Comparison of ENCODE assay signal across 20 cellular contexts in genomic region chr9:125822160-125822559, GRCh38.
DNase-seq lines count a peak whose midpoint lies in the region; ATAC-seq and TF ChIP-seq lines count a peak whose summit lies in the region.
"Had no signal": no experiment of that assay in that cellular context is flagged by ENCODE, and none has a peak within 500 bp of the region (broad histone marks: within the 10 kb centered on the region; RNA-seq: fewer than 3 reads in every experiment).

No MANE protein-coding gene starts in this region.

- no peak overlapping the region for H3K18ac ChIP-seq in H9 (ENCODE audit: insufficient read length, low read depth, low read length)

- H4K20me1 ChIP-seq in DOHH2 (ENCODE audit: control insufficient read depth, insufficient read depth, low read depth, low read length) (no peaks in the 10 kb centered on the region), H9 (ENCODE audit: control insufficient read depth, insufficient read depth, insufficient read length) (no peaks in the 10 kb centered on the region)

- no peaks in the 10 kb centered on the region for H3K23me2 ChIP-seq in H9 (ENCODE audit: insufficient read length, low read depth, low read length, poor library complexity, severe bottlenecking)

- H3K4me2 ChIP-seq in DOHH2 (ENCODE audit: low read length) (peak overlapping the region; percentile 75), H9 (ENCODE audit: insufficient read depth, insufficient read length, low read length) (no peak overlapping the region)

- no peak overlapping the region for H3T11ph ChIP-seq in H9 (ENCODE audit: low read length)

- CTCF ChIA-PET in HEK293 (lab: Yijun Ruan, JAX) = no interaction called here

- no peaks in the 10 kb centered on the region for H3K9me2 ChIP-seq in DOHH2 (replicated peaks; ENCODE audit: control insufficient read depth, low read length)

- no peak overlapping the region for H4K5ac ChIP-seq in H9 (ENCODE audit: insufficient read length, low read depth, low read length)

- H3K27me3 Mint-ChIP-seq in T-helper 17 cell = no peaks in the 10 kb centered on the region
- H3K27me3 Mint-ChIP-seq in H9 (ENCODE audit: low read depth) = no peaks in the 10 kb centered on the region
- H3K27me3 Mint-ChIP-seq: B cell had no signal

- H2BK20ac ChIP-seq in H9 (ENCODE audit: low read depth, low read length, poor library complexity, severe bottlenecking) = no peak overlapping the region

- ATAC-seq in T-helper 17 cell = no peak
- ATAC-seq: CD8-positive, alpha-beta T cell; K562 had no signal

- peaks cover 3% of the 10 kb centered on the region for H3K36me3 Mint-ChIP-seq in T-helper 17 cell (ENCODE audit: low read depth)
- no peaks in the 10 kb centered on the region for H3K36me3 Mint-ChIP-seq in H9 (ENCODE audit: insufficient read depth in 1 of 3, low read depth in 3 of 3)
- H3K36me3 Mint-ChIP-seq: CD8-positive, alpha-beta T cell had no signal

- H3K4me3 Mint-ChIP-seq in T-helper 17 cell (no peak overlapping the region), H9 (no peak overlapping the region)
- H3K4me3 Mint-ChIP-seq: CD8-positive, alpha-beta T cell had no signal

- no peaks in the 10 kb centered on the region for H3K79me1 ChIP-seq in H9 (ENCODE audit: insufficient read depth, low read depth, low read length, poor library complexity, severe bottlenecking)

- peaks cover 22% of the 10 kb centered on the region for H3F3A ChIP-seq in DOHH2 (ENCODE audit: control insufficient read depth, insufficient read depth)

- H3K27me3 ChIP-seq in DOHH2 (ENCODE audit: control insufficient read depth, low read length) = no peaks in the 10 kb centered on the region
- no peaks in the 10 kb centered on the region for H3K27me3 ChIP-seq in muscle layer of duodenum (ENCODE audit: low read depth, low read length)
- H3K27me3 ChIP-seq in H9 (ENCODE audit: insufficient read depth, low read length) = no peaks in the 10 kb centered on the region
- H3K27me3 ChIP-seq: SJSA1 had no signal

- no peak overlapping the region for H2AFZ ChIP-seq in H9 (ENCODE audit: low read length)

- no peak overlapping the region for H2BK5ac ChIP-seq in H9 (ENCODE audit: insufficient read length, low read length)

- H3K36me3 ChIP-seq in DOHH2 (ENCODE audit: control insufficient read depth, low read length) (no peaks in the 10 kb centered on the region), HEK293 (ENCODE audit: control insufficient read depth in 2 of 2, insufficient read depth in 1 of 2, low read length in 2 of 2) (no peaks in the 10 kb centered on the region; a peak in 1 of 3 replicates), muscle layer of duodenum (ENCODE audit: control insufficient read depth in 1 of 2, insufficient read depth in 2 of 2, low read length in 2 of 2) (no peaks in the 10 kb centered on the region)
- H3K36me3 ChIP-seq: SJSA1 had no signal

- H3K27ac Mint-ChIP-seq in T-helper 17 cell (peak overlapping the region; percentile 63), H9 (peak overlapping the region in 1 of 3 experiments; percentile 76; a peak in 1 of 7 replicates)
- H3K27ac Mint-ChIP-seq: CD8-positive, alpha-beta T cell had no signal

- no peak overlapping the region for H2BK12ac ChIP-seq in H9 (ENCODE audit: insufficient read length, low read depth, low read length)

- no peak overlapping the region for H2BK120ac ChIP-seq in H9 (ENCODE audit: low read depth, low read length, poor library complexity, severe bottlenecking)

- no peak for TF ChIP-seq CTCF in DOHH2 (IDR thresholded peaks at IDR 0.05; ENCODE audit: low read depth, low read length, poor library complexity, severe bottlenecking)
- TF ChIP-seq CTCF in HEK293 (tag by site-specific recombination; IDR thresholded peaks at IDR 0.05) = no peak
- no peak for TF ChIP-seq CTCF in H9 (conservative IDR thresholded peaks at IDR 0.05)

- H2AK5ac ChIP-seq in H9 (ENCODE audit: insufficient read length, low read length) = no peak overlapping the region

- H3K14ac ChIP-seq in H9 (ENCODE audit: insufficient read depth, low read length) = no peak overlapping the region

- no peak for DNase-seq in T-helper 17 cell
- no peak for DNase-seq in RPMI8226
- DNase-seq in H9 = no peak
- no peak for DNase-seq in NCI-H2171 (lab: John Stamatoyannopoulos, UW)
- DNase-seq in ureter (ENCODE audit: low spot score) = no peak
- DNase-seq: ACHN; CD8-positive, alpha-beta T cell; DMS79 treated with DMSO at 0.1 percent for 48 hours; GDM1; NCI-H146; NCI-H2081; NCI-H510A; NCI-H774; SW 1271 had no signal

- H3K79me2 ChIP-seq in DOHH2 (ENCODE audit: control insufficient read depth, low read length) (peaks cover 33% of the 10 kb centered on the region), H9 (ENCODE audit: insufficient read depth, low read length) (no peaks in the 10 kb centered on the region)

- H3K9me3 Mint-ChIP-seq in H9 = no peaks in the 10 kb centered on the region
- H3K9me3 Mint-ChIP-seq: CD8-positive, alpha-beta T cell had no signal

- H4K91ac ChIP-seq in H9 (ENCODE audit: insufficient read length, low read depth, low read length) = no peak overlapping the region

- H3K56ac ChIP-seq in H9 (ENCODE audit: insufficient read length, low read depth, low read length) = no peak overlapping the region

- no peak overlapping the region for H3K4ac ChIP-seq in H9 (ENCODE audit: low read depth, low read length)

- POLR2A ChIA-PET in HEK293 (lab: Yijun Ruan, JAX) = no interaction called here

- H2BK15ac ChIP-seq in H9 (ENCODE audit: low read depth, low read length) = no peak overlapping the region

- H4K8ac ChIP-seq in H9 (replicated peaks; ENCODE audit: insufficient read length, low read depth, low read length) = no peak overlapping the region

- H3K4me1 Mint-ChIP-seq in T-helper 17 cell (peaks cover 17% of the 10 kb centered on the region), H9 (peaks cover 4% of the 10 kb centered on the region in 2 experiments; a peak in 2 of 4 replicates)

- H3K27ac ChIP-seq in DOHH2 (ENCODE audit: low read depth, low read length) (peak overlapping the region; percentile 87), HEK293 (ENCODE audit: extremely low read depth, low read depth, low read length) (no peak overlapping the region), muscle layer of duodenum (ENCODE audit: low read length) (peak overlapping the region; percentile 36), H9 (ENCODE audit: insufficient read length, low read depth, low read length) (no peak overlapping the region)
- H3K27ac ChIP-seq: SJSA1 had no signal

- H3K4me1 ChIP-seq in DOHH2 (ENCODE audit: control insufficient read depth, low read length) (peaks cover 54% of the 10 kb centered on the region), HEK293 (ENCODE audit: control insufficient read depth, insufficient read depth, low read length) (peaks cover 9% of the 10 kb centered on the region), muscle layer of duodenum (ENCODE audit: control insufficient read depth in 1 of 2, insufficient read depth in 2 of 2, low read length in 2 of 2) (peaks cover 4 to 15% of the 10 kb centered on the region in 2 donors), H9 (ENCODE audit: insufficient read depth, low read length) (no peaks in the 10 kb centered on the region)
- H3K4me1 ChIP-seq: SJSA1 had no signal

- no CpG with 5 or more reads among the region's 2 CpGs for WGBS in H9 (ENCODE audit: extremely low coverage, insufficient read length, low lambda C conversion rate)

- H3K4me3 ChIP-seq in DOHH2 (ENCODE audit: low read length) = peak overlapping the region; percentile 54
- H3K4me3 ChIP-seq in HEK293 (ENCODE audit: low read depth, low read length) = no peak overlapping the region
- no peak overlapping the region for H3K4me3 ChIP-seq in muscle layer of duodenum (ENCODE audit: low read depth in 1 of 2, low read length in 2 of 2)
- H3K4me3 ChIP-seq: K562, SJSA1 had no signal

- H3K9ac ChIP-seq in H9 (ENCODE audit: extremely low read depth, insufficient read length, low read length) = no peak overlapping the region

- H3K9me3 ChIP-seq in DOHH2 (ENCODE audit: control insufficient read depth, insufficient read depth, low read length) (no peaks in the 10 kb centered on the region), HEK293 (ENCODE audit: control insufficient read depth, insufficient read depth, low read depth, low read length) (no peaks in the 10 kb centered on the region), T-helper 17 cell (ENCODE audit: control insufficient read depth, low read length, poor library complexity, severe bottlenecking) (no peaks in the 10 kb centered on the region), muscle layer of duodenum (ENCODE audit: control insufficient read depth in 1 of 2, low read length in 2 of 2) (no peaks in the 10 kb centered on the region), H9 (ENCODE audit: control insufficient read depth, low read depth, low read length) (no peaks in the 10 kb centered on the region)
- H3K9me3 ChIP-seq: SJSA1 had no signal

- H3K23ac ChIP-seq in H9 (ENCODE audit: insufficient read length, low read depth, low read length) = no peak overlapping the region

TF ChIP-seq in HEK293, 187 proteins besides CTCF, POLR2A, EP300 and RAD21 (continues in another document):
- TF ChIP-seq ZNF510 (tag by site-specific recombination; IDR thresholded peaks at IDR 0.05; ENCODE audit: insufficient replicate concordance) (no peak), ATF2 (tag by site-specific recombination; IDR thresholded peaks at IDR 0.05; ENCODE audit: low read depth) (no peak), ZNF266 (tag by site-specific recombination; IDR thresholded peaks at IDR 0.05; ENCODE audit: low read depth) (no peak), ZNF670 (tag by site-specific recombination; IDR thresholded peaks at IDR 0.05; ENCODE audit: low read depth) (no peak)

Comparison
In these comparisons a context has a peak if more than half of its experiments do, and no peak if none do; other contexts are left out.
1. H3K27ac ChIP-seq: peak in DOHH2 (single experiment) and muscle layer of duodenum (single experiment); none in HEK293 (single experiment) and H9 (single experiment).